In the genomic region with DNA sequence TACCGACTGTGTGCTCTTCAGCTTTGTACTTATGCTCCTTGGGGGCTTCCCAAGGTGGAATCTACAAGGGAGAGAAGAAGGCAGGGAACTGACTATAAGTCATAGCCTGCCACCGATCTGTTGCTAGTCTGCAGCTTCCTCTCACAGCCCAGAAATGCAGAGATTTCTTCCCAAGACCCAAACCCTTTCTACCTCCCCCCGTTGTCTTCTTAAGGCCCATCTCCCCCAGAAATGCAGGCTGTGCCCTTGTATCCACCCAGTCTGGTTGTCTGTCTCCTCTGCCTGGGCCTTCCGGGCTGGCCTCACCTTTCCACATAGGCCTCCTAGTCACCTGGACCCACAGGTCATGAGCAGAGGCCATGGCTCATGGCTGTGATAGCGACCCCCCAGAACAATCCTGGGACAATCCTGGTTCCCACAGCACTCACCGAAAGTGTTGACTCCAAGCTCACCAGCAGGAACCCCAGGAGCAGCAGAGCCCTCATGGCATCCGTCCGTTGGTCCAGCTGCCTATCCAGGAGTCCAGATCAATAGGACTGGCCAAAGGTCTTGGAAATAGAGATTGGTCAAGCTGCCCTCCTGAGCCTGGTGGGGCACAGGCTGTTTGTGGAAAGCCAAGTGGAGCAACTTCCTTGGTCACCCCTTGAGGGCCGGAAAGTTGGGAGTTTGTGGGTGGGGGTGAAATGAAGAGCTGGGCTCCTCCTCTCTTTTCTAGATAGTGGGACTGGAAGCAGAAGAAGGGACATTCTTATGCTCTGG, we compare ENCODE assay signal across 29 cellular contexts. TPM values are rescaled to one million over a fixed set of nuclear protein-coding genes. Genes with fewer than 3 reads are reported as not detected.
DNase-seq lines count a peak whose midpoint lies in the region; ATAC-seq and TF ChIP-seq lines count a peak whose summit lies in the region.
"Had no signal": no experiment of that assay in that cellular context is flagged by ENCODE, and none has a peak within 500 bp of the region (broad histone marks: within the 10 kb centered on the region; RNA-seq: fewer than 3 reads in every experiment).

A gene (minus strand): TSS at position 522 of the 759 bp plus-strand sequence. CDS start 37 bp downstream, at position 485.

- H3K4me1 Mint-ChIP-seq in CD14-positive monocyte (peaks cover 42% of the 10 kb centered on the region), Calu3 (ENCODE audit: low read depth, unreplicated experiment) (peaks cover 9% of the 10 kb centered on the region)
- peaks cover 18% of the 10 kb centered on the region for H3K4me1 Mint-ChIP-seq in activated T-helper 17 cell treated with anti-CD3 and anti-CD28 coated beads, Interleukin-2, amount 50 U/mL, for 72 hours

- H3K36me3 Mint-ChIP-seq in CD14-positive monocyte: peaks cover 0 to 4% of the 10 kb centered on the region in 2 donors
- peaks cover 12% of the 10 kb centered on the region for H3K36me3 Mint-ChIP-seq in Calu3 (ENCODE audit: insufficient read depth, unreplicated experiment)
- H3K36me3 Mint-ChIP-seq in activated T-helper 17 cell treated with anti-CD3 and anti-CD28 coated beads, Interleukin-2, amount 50 U/mL, for 72 hours (ENCODE audit: low read depth): no peaks in the 10 kb centered on the region
- H3K36me3 Mint-ChIP-seq: brain, neural progenitor cell had no signal

- H3K27ac Mint-ChIP-seq in CD14-positive monocyte (peak within 1 kb of the TSS in 4 of 7 donors; percentile 20 to 47 (median 28)), Calu3 (ENCODE audit: unreplicated experiment) (no peak within 1 kb of the TSS)
- peak within 1 kb of the TSS; percentile 33 for H3K27ac Mint-ChIP-seq in activated T-helper 17 cell treated with anti-CD3 and anti-CD28 coated beads, Interleukin-2, amount 50 U/mL, for 72 hours
- H3K27ac Mint-ChIP-seq: activated CD4-positive, alpha-beta memory T cell treated with anti-CD3 and anti-CD28 coated beads, Interleukin-2, amount 10 ng/mL, durations not matched to agents 7 days and 5 days; activated T-cell treated with anti-CD3 and anti-CD28 coated beads, Interleukin-2, amount 50 U/mL, for 24 hours; brain; neural progenitor cell; T-helper 1 cell treated with Interleukin-12 subunit alpha and Interleukin-12 subunit beta and Interleukin-4 antibody, amounts not matched to agents 30 μg/mL and 1 μg/mL, for 36 hours had no signal

- peaks cover 0 to 5% (median 0%) of the 10 kb centered on the region in 4 donors for H3K36me3 ChIP-seq in liver (ENCODE audit: control insufficient read depth in 4 of 4, insufficient read depth in 3 of 4, low read depth in 1 of 4, low read length in 3 of 4)
- no peaks in the 10 kb centered on the region for H3K36me3 ChIP-seq in right atrium auricular region
- H3K36me3 ChIP-seq: adrenal gland, heart left ventricle, neural progenitor cell, sigmoid colon, suprapubic skin had no signal

- H3K4me1 ChIP-seq in liver (ENCODE audit: control insufficient read depth in 4 of 4, insufficient read depth in 4 of 4, low read length in 3 of 4): peaks cover 2 to 54% (median 32%) of the 10 kb centered on the region in 4 donors
- H3K4me1 ChIP-seq in right atrium auricular region: peaks cover 0 to 7% of the 10 kb centered on the region in 2 donors

- intact Hi-C loops in CD14-positive monocyte (cut with micrococcal nuclease) (no loop called here), Calu3 (cut with micrococcal nuclease; ENCODE audit: unreplicated experiment) (no loop called here)

- H3K4me3 ChIP-seq in liver (ENCODE audit: low read depth in 1 of 3, low read length in 3 of 3) (peak within 1 kb of the TSS; percentile 55 to 84 (median 81)), right atrium auricular region (no peak within 1 kb of the TSS)
- H3K4me3 ChIP-seq: adrenal gland, heart left ventricle, neural progenitor cell, sigmoid colon, SK-N-MC, suprapubic skin had no signal

- H3K27me3 ChIP-seq in liver (ENCODE audit: control insufficient read depth in 4 of 4, insufficient read depth in 4 of 4, low read length in 3 of 4) (no peaks in the 10 kb centered on the region), right atrium auricular region (no peaks in the 10 kb centered on the region)
- H3K27me3 ChIP-seq: adrenal gland, suprapubic skin had no signal

- H3K27ac ChIP-seq in liver (ENCODE audit: low read depth in 1 of 2, low read length in 2 of 2) (peak within 1 kb of the TSS; percentile 71 to 77), right atrium auricular region (no peak within 1 kb of the TSS)
- H3K27ac ChIP-seq: adrenal gland, epithelial cell of prostate, heart left ventricle, neural progenitor cell, sigmoid colon, SK-N-MC, suprapubic skin had no signal

- H3K27me3 Mint-ChIP-seq in CD14-positive monocyte (ENCODE audit: low read depth in 3 of 3) (peaks cover 6 to 11% (median 10%) of the 10 kb centered on the region in 3 donors), Calu3 (ENCODE audit: unreplicated experiment) (no peaks in the 10 kb centered on the region)
- H3K27me3 Mint-ChIP-seq in activated T-helper 17 cell treated with anti-CD3 and anti-CD28 coated beads, Interleukin-2, amount 50 U/mL, for 72 hours: no peaks in the 10 kb centered on the region
- H3K27me3 Mint-ChIP-seq: activated T-cell treated with anti-CD3 and anti-CD28 coated beads, Interleukin-2, amount 50 U/mL, for 24 hours had no signal

- BruUV-seq in Calu3 (replicated peaks; lab: Mats Ljungman, UMichigan): no TSS peak

- H3K9me3 ChIP-seq in liver (ENCODE audit: control insufficient read depth in 4 of 4, low read length in 3 of 4) (no peaks in the 10 kb centered on the region), right atrium auricular region (no peaks in the 10 kb centered on the region)
- H3K9me3 ChIP-seq: adrenal gland, heart left ventricle, sigmoid colon, suprapubic skin had no signal

- H3K9ac ChIP-seq in liver (ENCODE audit: low read depth in 1 of 2, low read length in 2 of 2): peak within 1 kb of the TSS; percentile 77 to 81
- H3K9ac ChIP-seq: neural progenitor cell had no signal

- ATAC-seq in activated T-helper 17 cell treated with anti-CD3 and anti-CD28 coated beads, Interleukin-2, amount 50 U/mL, for 72 hours (replicated peaks): no peak
- no peak for ATAC-seq in GM18517 (IDR thresholded peaks at IDR 0.05; ENCODE audit: unreplicated experiment)
- ATAC-seq: heart left ventricle had no signal

- peak; percentile 42 to 59 for TF ChIP-seq RAD21 in liver (IDR thresholded peaks at IDR 0.05)

- DNase-seq in CD14-positive monocyte (ENCODE audit: low spot score) (no peak), Calu3 (no peak), islet precursor cell (no peak), NCI-H2029 treated with DMSO at 0.1 percent for 48 hours (lab: John Stamatoyannopoulos, UW) (no peak), right atrium auricular region (ENCODE audit: low spot score) (no peak)
- DNase-seq: activated CD4-positive, alpha-beta memory T cell treated with anti-CD3 and anti-CD28 coated beads, Interleukin-2, amount 10 ng/mL, durations not matched to agents 7 days and 5 days; activated CD4-positive, alpha-beta T cell treated with anti-CD3 and anti-CD28 coated beads for 1 hour; activated naive CD4-positive, alpha-beta T cell; activated T-cell treated with anti-CD3 and anti-CD28 coated beads, Interleukin-2, amount 50 U/mL, for 24 hours; adrenal gland; foreskin fibroblast; heart left ventricle; NCI-H1105 treated with DMSO at 0.1 percent for 48 hours; NCI-H2029; NCI-H345; NCI-H774; sigmoid colon; stimulated activated CD4-positive, alpha-beta T cell treated with anti-CD3 and anti-CD28 coated beads, Interleukin-15, amount 100 ng/mL, for 24 hours; stimulated activated naive CD4-positive, alpha-beta T cell had no signal

- CTCF ChIA-PET in Calu3 (lab: Charles Lee): interaction anchor here (0.5 to 1.2 kb wide), 3 partner anchors 9 to 43 kb away, joined by 3 to 6 read pairs (median 4); no protein-coding TSS in a partner anchor

- no peak for TF ChIP-seq CTCF in CD14-positive monocyte (IDR thresholded peaks at IDR 0.05)
- no peak for TF ChIP-seq CTCF in Calu3 (IDR thresholded peaks at IDR 0.05; ENCODE audit: unreplicated experiment)
- TF ChIP-seq CTCF in liver (IDR thresholded peaks at IDR 0.05; ENCODE audit: low read depth, low read length, missing input control): no peak
- no peak for TF ChIP-seq CTCF in right atrium auricular region (IDR thresholded peaks at IDR 0.05)

- H3K4me3 Mint-ChIP-seq in CD14-positive monocyte: peak within 1 kb of the TSS in 1 of 2 donors; percentile 6
- no peak within 1 kb of the TSS for H3K4me3 Mint-ChIP-seq in Calu3 (ENCODE audit: low read depth, unreplicated experiment)
- no peak within 1 kb of the TSS for H3K4me3 Mint-ChIP-seq in activated T-helper 17 cell treated with anti-CD3 and anti-CD28 coated beads, Interleukin-2, amount 50 U/mL, for 72 hours
- H3K4me3 Mint-ChIP-seq: activated CD4-positive, alpha-beta memory T cell treated with anti-CD3 and anti-CD28 coated beads, Interleukin-2, amount 10 ng/mL, durations not matched to agents 7 days and 5 days; activated T-cell treated with anti-CD3 and anti-CD28 coated beads, Interleukin-2, amount 50 U/mL, for 24 hours; brain; neural progenitor cell; T-helper 1 cell treated with Interleukin-12 subunit alpha and Interleukin-12 subunit beta and Interleukin-4 antibody, amounts not matched to agents 30 μg/mL and 1 μg/mL, for 36 hours had no signal

- WGBS in liver: 37% methylated on average over 9 of the region's 9 CpGs

- H3K9me3 Mint-ChIP-seq in CD14-positive monocyte (peaks cover 0 to 3% (median 0%) of the 10 kb centered on the region in 7 donors), Calu3 (ENCODE audit: low read depth, unreplicated experiment) (no peaks in the 10 kb centered on the region)
- no peaks in the 10 kb centered on the region for H3K9me3 Mint-ChIP-seq in activated T-helper 17 cell treated with anti-CD3 and anti-CD28 coated beads, Interleukin-2, amount 50 U/mL, for 72 hours
- H3K9me3 Mint-ChIP-seq: activated CD4-positive, alpha-beta memory T cell treated with anti-CD3 and anti-CD28 coated beads, Interleukin-2, amount 10 ng/mL, durations not matched to agents 7 days and 5 days; activated T-cell treated with anti-CD3 and anti-CD28 coated beads, Interleukin-2, amount 50 U/mL, for 24 hours; neural progenitor cell; T-helper 1 cell treated with Interleukin-12 subunit alpha and Interleukin-12 subunit beta and Interleukin-4 antibody, amounts not matched to agents 30 μg/mL and 1 μg/mL, for 36 hours had no signal

TF ChIP-seq in liver, 16 proteins besides CTCF, POLR2A, EP300 and RAD21 (continues in another document):
- TF ChIP-seq FOXA2 (IDR thresholded peaks at IDR 0.05): peak; percentile 38
- TF ChIP-seq HNF4G (IDR thresholded peaks at IDR 0.05): peak; percentile 98

RNA-seq across cellular contexts. Expression of the gene that starts here (rescaled TPM):
- polyA plus RNA-seq in CD14-positive monocyte (1 to 10 TPM; 1.4 to 1.5 TPM), liver (100 to 1,000 TPM; 294 to 328 TPM)
- total RNA-seq in Calu3 (2022) (14.3 and 20.2 TPM in 2 replicates), liver (100 to 1,000 TPM in 1 of 2 donors, 10 to 100 TPM in 1; 27.7 to 256 TPM), right atrium auricular region (under 1 TPM in 1 of 2 donors, not detected in 1; 0.43 TPM)
- 1 to 10 TPM; 3.7 to 4.6 TPM for total RNA-seq in activated T-helper 17 cell treated with anti-CD3 and anti-CD28 coated beads, Interleukin-2, amount 50 U/mL, for 72 hours
- total RNA-seq: urinary bladder had no signal

Comparison
In these comparisons a context has a peak if more than half of its experiments do, and no peak if none do; other contexts are left out.
1. RNA of the gene that starts here (polyA plus RNA-seq): 294 to 328 TPM in liver; 1.4 to 1.5 TPM in CD14-positive monocyte; every median in the first group is over 100 times any median in the second.
2. H3K27ac ChIP-seq: peak in liver (2 of 2); none in right atrium auricular region (0 of 2).
3. H3K4me3 ChIP-seq: peak in liver (3 of 3); none in right atrium auricular region (0 of 2).